11 cellular contexts compared by ENCODE assay signal in the genomic region with DNA sequence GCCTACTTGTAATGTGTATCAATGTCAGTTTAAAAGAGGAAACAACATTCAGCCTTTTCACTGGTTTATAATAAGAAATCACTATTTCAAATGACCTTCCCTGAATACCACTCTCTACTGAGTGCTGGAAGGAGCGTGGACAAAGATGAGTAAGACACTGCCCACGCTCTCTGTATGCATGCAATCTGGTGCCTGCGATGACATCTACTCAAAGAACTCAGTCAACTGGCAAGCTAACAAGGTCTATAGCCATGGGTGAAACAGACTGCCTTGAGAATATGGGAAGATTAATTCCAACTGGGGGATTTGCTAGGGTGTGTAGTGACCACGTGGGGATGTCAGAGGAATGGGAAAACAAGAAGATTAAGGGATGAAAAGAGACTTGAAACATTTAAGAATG. TPM values are rescaled to one million over a fixed set of nuclear protein-coding genes. Genes with fewer than 3 reads are reported as not detected.
A peak's percentile ranks its signal among the peaks of the same experiment; 100 is the strongest.
DNase-seq lines count a peak whose midpoint lies in the region; ATAC-seq and TF ChIP-seq lines count a peak whose summit lies in the region.
"Had no signal": no experiment of that assay in that cellular context is flagged by ENCODE, and none has a peak within 500 bp of the region (broad histone marks: within the 10 kb centered on the region; RNA-seq: fewer than 3 reads in every experiment).

No MANE protein-coding gene starts in this region.

- H3K36me3 Mint-ChIP-seq in effector memory CD8-positive, alpha-beta T cell (ENCODE audit: insufficient read depth): no peaks in the 10 kb centered on the region
- no peaks in the 10 kb centered on the region for H3K36me3 Mint-ChIP-seq in H9 (ENCODE audit: insufficient read depth in 1 of 3, low read depth in 3 of 3)
- H3K36me3 Mint-ChIP-seq: activated naive CD4-positive, alpha-beta T cell treated with anti-CD3 and anti-CD28 coated beads, Interleukin-2, amount 50 U/mL, for 24 hours had no signal

- H2BK120ac ChIP-seq in H9 (ENCODE audit: low read depth, low read length, poor library complexity, severe bottlenecking): no peak overlapping the region

- DNase-seq in GM03348 (ENCODE audit: low spot score) (peak; percentile 87), RPMI7951 (ENCODE audit: low read depth) (peak; percentile 95), fibroblast of peridontal ligament (ENCODE audit: extremely low read depth) (peak; percentile 92), pons (ENCODE audit: low spot score) (peak; percentile 64), NCI-H69 (lab: John Stamatoyannopoulos, UW) (no peak), H9 (no peak)
- DNase-seq in effector memory CD8-positive, alpha-beta T cell: no peak
- DNase-seq: psoas muscle had no signal

- H2AFZ ChIP-seq in H9 (ENCODE audit: low read length): no peak overlapping the region

- H2BK12ac ChIP-seq in H9 (ENCODE audit: insufficient read length, low read depth, low read length): no peak overlapping the region

- H3K18ac ChIP-seq in H9 (ENCODE audit: insufficient read length, low read depth, low read length): no peak overlapping the region

- H4K20me1 ChIP-seq in H9 (ENCODE audit: control insufficient read depth, insufficient read depth, insufficient read length): no peaks in the 10 kb centered on the region

- no peak overlapping the region for H4K5ac ChIP-seq in H9 (ENCODE audit: insufficient read length, low read depth, low read length)

- no peak overlapping the region for H4K8ac ChIP-seq in H9 (replicated peaks; ENCODE audit: insufficient read length, low read depth, low read length)

- no peak overlapping the region for H3K14ac ChIP-seq in H9 (ENCODE audit: insufficient read depth, low read length)

- no peak overlapping the region for H4K91ac ChIP-seq in H9 (ENCODE audit: insufficient read length, low read depth, low read length)

- no peak overlapping the region for H2BK5ac ChIP-seq in H9 (ENCODE audit: insufficient read length, low read length)

- H3K79me2 ChIP-seq in H9 (ENCODE audit: insufficient read depth, low read length): no peaks in the 10 kb centered on the region

- no peak overlapping the region for H2AK5ac ChIP-seq in H9 (ENCODE audit: insufficient read length, low read length)

- TF ChIP-seq CTCF in H9 (conservative IDR thresholded peaks at IDR 0.05): no peak

- no peak overlapping the region for H3K56ac ChIP-seq in H9 (ENCODE audit: insufficient read length, low read depth, low read length)

- H3K9me3 Mint-ChIP-seq in effector memory CD8-positive, alpha-beta T cell: no peaks in the 10 kb centered on the region
- H3K9me3 Mint-ChIP-seq in H9: no peaks in the 10 kb centered on the region; a peak in 1 of 5 replicates
- H3K9me3 Mint-ChIP-seq: activated naive CD4-positive, alpha-beta T cell treated with anti-CD3 and anti-CD28 coated beads, Interleukin-2, amount 50 U/mL, for 24 hours had no signal

- H3K9me3 ChIP-seq in H9 (ENCODE audit: control insufficient read depth, low read depth, low read length): no peaks in the 10 kb centered on the region
- H3K9me3 ChIP-seq: psoas muscle had no signal

- H3K27me3 ChIP-seq in H9 (ENCODE audit: insufficient read depth, low read length): no peaks in the 10 kb centered on the region

- H2BK15ac ChIP-seq in H9 (ENCODE audit: low read depth, low read length): no peak overlapping the region

- H3K79me1 ChIP-seq in H9 (ENCODE audit: insufficient read depth, low read depth, low read length, poor library complexity, severe bottlenecking): no peaks in the 10 kb centered on the region

- H3K4me3 Mint-ChIP-seq in effector memory CD8-positive, alpha-beta T cell: no peak overlapping the region
- no peak overlapping the region for H3K4me3 Mint-ChIP-seq in H9
- H3K4me3 Mint-ChIP-seq: activated naive CD4-positive, alpha-beta T cell treated with anti-CD3 and anti-CD28 coated beads, Interleukin-2, amount 50 U/mL, for 24 hours had no signal

- no peak overlapping the region for H3K27ac Mint-ChIP-seq in effector memory CD8-positive, alpha-beta T cell
- H3K27ac Mint-ChIP-seq in H9: no peak overlapping the region
- H3K27ac Mint-ChIP-seq: activated naive CD4-positive, alpha-beta T cell treated with anti-CD3 and anti-CD28 coated beads, Interleukin-2, amount 50 U/mL, for 24 hours had no signal

- H3K23me2 ChIP-seq in H9 (ENCODE audit: insufficient read length, low read depth, low read length, poor library complexity, severe bottlenecking): no peaks in the 10 kb centered on the region

- H3K4me2 ChIP-seq in H9 (ENCODE audit: insufficient read depth, insufficient read length, low read length): no peak overlapping the region

- H3K4me1 ChIP-seq in H9 (ENCODE audit: insufficient read depth, low read length): no peaks in the 10 kb centered on the region
- H3K4me1 ChIP-seq: psoas muscle had no signal

- no peak overlapping the region for H2BK20ac ChIP-seq in H9 (ENCODE audit: low read depth, low read length, poor library complexity, severe bottlenecking)

- no peak overlapping the region for H3T11ph ChIP-seq in H9 (ENCODE audit: low read length)

- WGBS in H9 (ENCODE audit: extremely low coverage, insufficient read length, low lambda C conversion rate): no CpG with 5 or more reads among the region's 4 CpGs

- no peak overlapping the region for H3K23ac ChIP-seq in H9 (ENCODE audit: insufficient read length, low read depth, low read length)

- no peak for ATAC-seq in HG03342 (IDR thresholded peaks at IDR 0.05; ENCODE audit: unreplicated experiment)
- ATAC-seq in effector memory CD8-positive, alpha-beta T cell (replicated peaks): no peak

- H3K27me3 Mint-ChIP-seq in effector memory CD8-positive, alpha-beta T cell: peaks cover 0 to 4% of the 10 kb centered on the region in 2 donors
- H3K27me3 Mint-ChIP-seq in H9 (ENCODE audit: low read depth): no peaks in the 10 kb centered on the region
- H3K27me3 Mint-ChIP-seq: activated naive CD4-positive, alpha-beta T cell treated with anti-CD3 and anti-CD28 coated beads, Interleukin-2, amount 50 U/mL, for 24 hours had no signal

- H3K9ac ChIP-seq in H9 (ENCODE audit: extremely low read depth, insufficient read length, low read length): no peak overlapping the region

- H3K27ac ChIP-seq in H9 (ENCODE audit: insufficient read length, low read depth, low read length): no peak overlapping the region
- H3K27ac ChIP-seq: HL-60, psoas muscle had no signal

- H3K4me1 Mint-ChIP-seq in effector memory CD8-positive, alpha-beta T cell (ENCODE audit: low read depth in 2 of 2): no peaks in the 10 kb centered on the region
- H3K4me1 Mint-ChIP-seq in H9: peaks cover 15 to 18% of the 10 kb centered on the region in 2 experiments
- H3K4me1 Mint-ChIP-seq: activated naive CD4-positive, alpha-beta T cell treated with anti-CD3 and anti-CD28 coated beads, Interleukin-2, amount 50 U/mL, for 24 hours had no signal

- H3K4ac ChIP-seq in H9 (ENCODE audit: low read depth, low read length): no peak overlapping the region

RNA-seq across cellular contexts. Expression of gene CXADR, which starts 49.4 kb away (rescaled TPM):
- total RNA-seq in RPMI7951 (2014; rRNA removed; shearing (Covaris generic)): 13.7 and 16.4 TPM in 2 replicates
- 150 and 152 TPM in 2 replicates for total RNA-seq in H9 (2021)

Comparison
In these comparisons a context has a peak if more than half of its experiments do, and no peak if none do; other contexts are left out.
1. DNase-seq: peak in GM03348 (single experiment), RPMI7951 (single experiment), fibroblast of peridontal ligament (single experiment) and pons (single experiment); none in effector memory CD8-positive, alpha-beta T cell (0 of 3), NCI-H69 (single experiment) and H9 (single experiment).